ENCODE assay signal across 24 cellular contexts in the genomic region with DNA sequence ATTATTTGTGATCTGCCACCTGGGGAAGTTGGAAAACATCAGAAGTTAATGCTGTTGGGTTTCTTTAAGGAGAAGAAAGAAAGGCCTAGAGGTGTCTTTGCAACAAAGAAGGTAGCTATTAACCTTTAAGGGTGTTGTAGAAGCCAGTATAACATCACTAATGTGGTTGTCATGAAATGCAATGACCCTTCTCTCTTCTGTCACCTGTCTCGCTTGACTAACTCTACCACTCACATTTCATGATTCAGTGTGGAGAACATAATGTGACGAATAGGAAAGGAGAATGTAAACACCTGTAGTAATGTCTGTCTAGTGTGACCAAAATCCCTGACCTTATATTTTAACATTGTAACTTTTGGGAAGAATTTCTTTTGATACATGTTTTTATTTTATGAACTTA.
DNase-seq lines count a peak whose midpoint lies in the region; FAIRE-seq lines count a peak whose summit lies in the region.
"Had no signal": no experiment of that assay in that cellular context is flagged by ENCODE, and none has a peak within 500 bp of the region (broad histone marks: within the 10 kb centered on the region; RNA-seq: fewer than 3 reads in every experiment).

No MANE protein-coding gene starts in this region.

- H3K4me3 ChIP-seq in CD4-positive, alpha-beta memory T cell (ENCODE audit: low read length in 2 of 2) = no peak overlapping the region
- H3K4me3 ChIP-seq: K562, PC-9, SK-N-MC had no signal

- no peaks in the 10 kb centered on the region for H3K4me1 Mint-ChIP-seq in CD4-positive, alpha-beta memory T cell
- H3K4me1 Mint-ChIP-seq: CD4-positive, CD25-positive, alpha-beta regulatory T cell; T-helper 17 cell had no signal

- DNase-seq in Caki2 (ENCODE audit: low read depth) (peak; percentile 83), DMS53 (lab: John Stamatoyannopoulos, UW) (peak; percentile 83), NCI-H2107 (lab: John Stamatoyannopoulos, UW) (peak; percentile 18)
- no peak for DNase-seq in activated effector memory CD4-positive, alpha-beta T cell treated with anti-CD3 and anti-CD28 coated beads, Interleukin-2, amount 50 U/mL, for 16 hours
- no peak for DNase-seq in activated CD4-positive, CD25-positive, alpha-beta regulatory T cell (lab: John Stamatoyannopoulos, UW)
- no peak for DNase-seq in CD4-positive, alpha-beta memory T cell
- DNase-seq: CD4-positive, CD25-positive, alpha-beta regulatory T cell; COR-L47; DMS 273 treated with DMSO at 0.1 percent for 48 hours; MM.1S; NCI-H1048; NCI-H146; NCI-H2081 treated with DMSO at 0.1 percent for 48 hours; NCI-H446 treated with DMSO at 0.1 percent for 48 hours; NCI-H526 treated with DMSO at 0.1 percent for 48 hours; PC-9; SHP77 treated with DMSO at 0.1 percent for 48 hours; SW 1271; T-helper 17 cell had no signal

- no peak overlapping the region for H3K27ac Mint-ChIP-seq in CD4-positive, alpha-beta memory T cell
- H3K27ac Mint-ChIP-seq: CD4-positive, CD25-positive, alpha-beta regulatory T cell; T-helper 17 cell had no signal

- POLR2A ChIA-PET in CD4-positive, alpha-beta memory T cell (lab: Charles Lee; ENCODE audit: partially characterized antibody) = no interaction called here

- in situ Hi-C loops in Caki2 (cut with HindIII; ENCODE audit: low pct_unique_long_range_greater_than_20kb, low sequenced_read_pairs) = no loop called here

- intact Hi-C loops in CD4-positive, alpha-beta memory T cell (cut with micrococcal nuclease) = no loop called here

- peaks cover 0 to 6% (median 0%) of the 10 kb centered on the region in 8 donors for H3K9me3 Mint-ChIP-seq in CD4-positive, alpha-beta memory T cell
- H3K9me3 Mint-ChIP-seq: CD4-positive, CD25-positive, alpha-beta regulatory T cell had no signal

- H3K36me3 ChIP-seq in CD4-positive, alpha-beta memory T cell (ENCODE audit: insufficient read depth, low read length) = no peaks in the 10 kb centered on the region

- no peaks in the 10 kb centered on the region for H3K36me3 Mint-ChIP-seq in CD4-positive, alpha-beta memory T cell
- H3K36me3 Mint-ChIP-seq: CD4-positive, CD25-positive, alpha-beta regulatory T cell had no signal

- H3K4me3 Mint-ChIP-seq in CD4-positive, alpha-beta memory T cell = no peak overlapping the region
- H3K4me3 Mint-ChIP-seq: CD4-positive, CD25-positive, alpha-beta regulatory T cell; T-helper 17 cell had no signal

- H3K4me1 ChIP-seq in CD4-positive, alpha-beta memory T cell (ENCODE audit: insufficient read depth, low read length) = no peaks in the 10 kb centered on the region

- H3K9me3 ChIP-seq in CD4-positive, alpha-beta memory T cell (ENCODE audit: control insufficient read depth in 1 of 2, low read length in 2 of 2) = no peaks in the 10 kb centered on the region

- peak; percentile 91 for FAIRE-seq in islet of Langerhans (lab: Jason Lieb, UNC)
- FAIRE-seq: H54, K562 had no signal

- no peak overlapping the region for H3K27ac ChIP-seq in CD4-positive, alpha-beta memory T cell (ENCODE audit: low read depth, low read length)
- H3K27ac ChIP-seq: PC-9, RWPE1, SK-N-MC had no signal

- peaks cover 3% of the 10 kb centered on the region for H3K27me3 ChIP-seq in CD4-positive, alpha-beta memory T cell (ENCODE audit: insufficient read depth, low read length)

- peaks cover 0 to 6% of the 10 kb centered on the region in 2 donors for H3K27me3 Mint-ChIP-seq in CD4-positive, alpha-beta memory T cell
- H3K27me3 Mint-ChIP-seq: CD4-positive, CD25-positive, alpha-beta regulatory T cell had no signal

- CTCF ChIA-PET in CD4-positive, alpha-beta memory T cell (lab: Charles Lee; ENCODE audit: partially characterized antibody) = no interaction called here

Comparison
In these comparisons a context has a peak if more than half of its experiments do, and no peak if none do; other contexts are left out.
1. DNase-seq: peak in Caki2 (single experiment), DMS53 (single experiment) and NCI-H2107 (single experiment); none in activated effector memory CD4-positive, alpha-beta T cell treated with anti-CD3 and anti-CD28 coated beads, Interleukin-2, amount 50 U/mL, for 16 hours (single experiment), activated CD4-positive, CD25-positive, alpha-beta regulatory T cell (0 of 4) and CD4-positive, alpha-beta memory T cell (0 of 5).